In the genomic region with DNA sequence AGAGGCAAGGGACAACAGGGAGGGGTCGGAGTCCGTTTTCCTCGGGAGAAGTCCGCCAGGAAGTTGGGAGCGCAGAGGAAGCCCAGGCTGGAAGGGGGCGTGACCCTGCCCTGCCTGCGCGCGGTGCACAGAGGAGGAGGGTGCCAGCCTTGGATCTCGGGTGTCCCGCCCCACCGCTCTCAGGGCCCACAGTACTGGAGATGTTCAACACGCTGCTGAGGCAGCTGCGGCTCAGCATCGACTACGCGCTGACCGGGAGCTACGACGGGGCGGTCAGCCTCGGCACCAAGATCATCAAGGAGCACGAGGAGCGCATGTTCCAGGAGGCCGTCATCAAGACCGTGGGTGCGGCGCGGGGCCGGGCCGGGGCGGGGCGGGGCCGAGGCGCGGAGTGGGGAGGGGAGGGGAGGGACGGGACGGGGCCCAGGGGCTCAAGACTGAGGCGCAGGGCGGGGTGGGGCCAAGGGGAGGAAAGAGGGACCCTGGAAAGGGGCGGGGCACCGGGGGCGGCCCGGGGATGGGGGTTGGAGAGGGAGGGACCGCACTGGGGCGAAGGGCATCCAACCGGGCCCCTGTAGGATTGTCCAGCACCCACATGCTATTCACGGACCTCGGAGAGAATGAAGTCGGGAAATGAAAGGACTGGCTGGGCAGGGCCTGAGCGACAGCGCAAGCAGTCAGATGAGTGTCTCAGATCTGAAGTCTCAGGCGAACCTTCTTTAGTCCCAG, we compare ENCODE assay signal across 9 cellular contexts. TPM values are rescaled to one million over a fixed set of nuclear protein-coding genes. Genes with fewer than 3 reads are reported as not detected.
DNase-seq lines count a peak whose midpoint lies in the region; ATAC-seq and TF ChIP-seq lines count a peak whose summit lies in the region.
"Had no signal": no experiment of that assay in that cellular context is flagged by ENCODE, and none has a peak within 500 bp of the region (broad histone marks: within the 10 kb centered on the region; RNA-seq: fewer than 3 reads in every experiment).

No MANE protein-coding gene starts in this region.

- no peak overlapping the region for H3K27ac ChIP-seq in psoas muscle

- peak overlapping the region; percentile 34 for H3K4me3 ChIP-seq in psoas muscle

- intact Hi-C loops in Calu3 (cut with micrococcal nuclease; ENCODE audit: unreplicated experiment) = no loop called here
- intact Hi-C loops in psoas muscle (cut with DNase I) = loop anchor here in 1 of 2 donors (2.0 kb wide), 1 partner anchor 157 kb away; no protein-coding TSS in a partner anchor

- 33 to 47% (median 40%) methylated on average over 29 to 52 of the region's 53 CpGs for whole genome bisulfite sequencing in psoas muscle, 3 donors

- H3K9me3 Mint-ChIP-seq in Calu3 (ENCODE audit: low read depth, unreplicated experiment) (no peaks in the 10 kb centered on the region), glutamatergic neuron (ENCODE audit: unreplicated experiment) (peaks cover 1% of the 10 kb centered on the region)
- no peaks in the 10 kb centered on the region for H3K9me3 Mint-ChIP-seq in activated T-cell treated with anti-CD3 and anti-CD28 coated beads, Interleukin-2, amount 50 U/mL, for 4 hours

- TF ChIP-seq CTCF in Calu3 (IDR thresholded peaks at IDR 0.05; ENCODE audit: unreplicated experiment) (no peak), glutamatergic neuron (IDR thresholded peaks at IDR 0.05; ENCODE audit: partially characterized antibody, unreplicated experiment) (no peak), psoas muscle (IDR thresholded peaks at IDR 0.05) (no peak)

- no peaks in the 10 kb centered on the region for H3K4me1 Mint-ChIP-seq in Calu3 (ENCODE audit: low read depth, unreplicated experiment)
- H3K4me1 Mint-ChIP-seq in activated T-cell treated with anti-CD3 and anti-CD28 coated beads, Interleukin-2, amount 50 U/mL, for 4 hours (ENCODE audit: low read depth) = peaks cover 11% of the 10 kb centered on the region
- H3K4me1 Mint-ChIP-seq in glutamatergic neuron (ENCODE audit: low read depth, unreplicated experiment) = peaks cover 5% of the 10 kb centered on the region

- no TSS peak for BruUV-seq in Calu3 (replicated peaks; lab: Mats Ljungman, UMichigan)

- CTCF ChIA-PET in Calu3 (lab: Charles Lee) = interaction anchor here (0.9 to 4.1 kb wide), 2 partner anchors 156 kb away, joined by 4 to 33 read pairs; no protein-coding TSS in a partner anchor

- H3K36me3 ChIP-seq in psoas muscle (ENCODE audit: insufficient read depth in 1 of 2, low read depth in 1 of 2) = peaks cover 0 to 15% of the 10 kb centered on the region in 2 donors

- peaks cover 4% of the 10 kb centered on the region for H3K36me3 Mint-ChIP-seq in Calu3 (ENCODE audit: insufficient read depth, unreplicated experiment)
- no peaks in the 10 kb centered on the region for H3K36me3 Mint-ChIP-seq in activated T-cell treated with anti-CD3 and anti-CD28 coated beads, Interleukin-2, amount 50 U/mL, for 4 hours (ENCODE audit: insufficient read depth)
- H3K36me3 Mint-ChIP-seq in glutamatergic neuron (ENCODE audit: unreplicated experiment) = peaks cover 12% of the 10 kb centered on the region

- peak; percentile 9 for DNase-seq in Calu3
- peak; percentile 9 for DNase-seq in activated T-cell treated with anti-CD3 and anti-CD28 coated beads, Interleukin-2, amount 50 U/mL, for 4 hours
- DNase-seq in glutamatergic neuron = peak; percentile 23
- peak; percentile 28 to 58 for DNase-seq in psoas muscle
- no peak for DNase-seq in HuH-7 (ENCODE audit: low spot score)
- DNase-seq in COLO829 (ENCODE audit: low spot score) = no peak
- no peak for DNase-seq in DMS114 treated with DMSO at 0.1 percent for 48 hours (lab: John Stamatoyannopoulos, UW; ENCODE audit: unreplicated experiment)
- DNase-seq: NCI-H1930 had no signal

- H3K4me3 Mint-ChIP-seq in Calu3 (ENCODE audit: low read depth, unreplicated experiment) (peak overlapping the region; percentile 44), glutamatergic neuron (ENCODE audit: unreplicated experiment) (peak overlapping the region; percentile 46)
- H3K4me3 Mint-ChIP-seq in activated T-cell treated with anti-CD3 and anti-CD28 coated beads, Interleukin-2, amount 50 U/mL, for 4 hours = peak overlapping the region; percentile 49

- no peaks in the 10 kb centered on the region for H3K9me3 ChIP-seq in psoas muscle

- H3K27me3 Mint-ChIP-seq in Calu3 (ENCODE audit: unreplicated experiment) (peaks cover 70% of the 10 kb centered on the region), glutamatergic neuron (ENCODE audit: unreplicated experiment) (peaks cover 10% of the 10 kb centered on the region)
- peaks cover 55% of the 10 kb centered on the region for H3K27me3 Mint-ChIP-seq in activated T-cell treated with anti-CD3 and anti-CD28 coated beads, Interleukin-2, amount 50 U/mL, for 4 hours (ENCODE audit: low read depth)

- no peaks in the 10 kb centered on the region for H3K27me3 ChIP-seq in psoas muscle (ENCODE audit: insufficient read depth in 3 of 3, low read length in 2 of 3)

- H3K4me1 ChIP-seq in psoas muscle = no peaks in the 10 kb centered on the region

- H3K27ac Mint-ChIP-seq in Calu3 (ENCODE audit: unreplicated experiment) (no peak overlapping the region), glutamatergic neuron (ENCODE audit: unreplicated experiment) (no peak overlapping the region)

- ATAC-seq in activated T-cell treated with anti-CD3 and anti-CD28 coated beads, Interleukin-2, amount 50 U/mL, for 4 hours = peak; percentile 64 to 69
- ATAC-seq in psoas muscle (no peak), HG02678 (IDR thresholded peaks at IDR 0.05; ENCODE audit: unreplicated experiment) (no peak)

RNA-seq across cellular contexts. Expression of a gene that starts 36.6 kb away (rescaled TPM):
- not detected in 2 replicates for total RNA-seq in Calu3 (2022)
- 1 to 10 TPM; 4.4 to 5.6 (median 5.2) TPM for total RNA-seq in activated T-cell treated with anti-CD3 and anti-CD28 coated beads, Interleukin-2, amount 50 U/mL, for 4 hours
- total RNA-seq in glutamatergic neuron (ENCODE audit: unreplicated experiment) = 0.29 TPM
- total RNA-seq in psoas muscle = 10 to 100 TPM in 1 of 4 donors, 1 to 10 TPM in 3; 1.8 to 15.2 (median 4.2) TPM
- 1 to 10 TPM; 2.7 to 5.2 (median 3.3) TPM for polyA plus RNA-seq in psoas muscle

Comparison
In these comparisons a context has a peak if more than half of its experiments do, and no peak if none do; other contexts are left out.
1. DNase-seq: peak in Calu3 (single experiment), activated T-cell treated with anti-CD3 and anti-CD28 coated beads, Interleukin-2, amount 50 U/mL, for 4 hours (single experiment), glutamatergic neuron (single experiment) and psoas muscle (2 of 2); none in HuH-7 (single experiment), COLO829 (single experiment) and DMS114 treated with DMSO at 0.1 percent for 48 hours (single experiment).
2. ATAC-seq: peak in activated T-cell treated with anti-CD3 and anti-CD28 coated beads, Interleukin-2, amount 50 U/mL, for 4 hours (2 of 2); none in psoas muscle (0 of 4) and HG02678 (single experiment).
3. Peak in every context shown above with its lines, with median percentiles within 50 percentile points of each other: H3K4me3 Mint-ChIP-seq.